Comparison of ENCODE assay signal across 23 cellular contexts in genomic region chr15:89095073-89095472, GRCh38. TPM values are rescaled to one million over a fixed set of nuclear protein-coding genes. Genes with fewer than 3 reads are reported as not detected.
A peak's percentile ranks its signal among the peaks of the same experiment; 100 is the strongest.
DNase-seq lines count a peak whose midpoint lies in the region; ATAC-seq lines count a peak whose summit lies in the region.
"Had no signal": no experiment of that assay in that cellular context is flagged by ENCODE, and none has a peak within 500 bp of the region (broad histone marks: within the 10 kb centered on the region; RNA-seq: fewer than 3 reads in every experiment).

No MANE protein-coding gene starts in this region.

- no peak for ATAC-seq in GM21737 (IDR thresholded peaks at IDR 0.05; ENCODE audit: unreplicated experiment)
- ATAC-seq: activated T-cell treated with anti-CD3 and anti-CD28 coated beads, Interleukin-2, amount 50 U/mL, for 4 hours; WTC11 had no signal

- intact Hi-C loops in dendritic cell treated with granulocyte-macrophage colony-stimulating factor and Interleukin-4, amounts not matched to agents 40 ng/mL and 50 ng/mL, for 4 days (cut with micrococcal nuclease) = loop anchor here (2.0 kb wide), 1 partner anchor 26 kb away; no protein-coding TSS in a partner anchor

- peak overlapping the region; percentile 98 for H3K27ac Mint-ChIP-seq in dendritic cell treated with granulocyte-macrophage colony-stimulating factor and Interleukin-4, amounts not matched to agents 40 ng/mL and 50 ng/mL, for 4 days
- H3K27ac Mint-ChIP-seq: activated naive CD4-positive, alpha-beta T cell treated with anti-CD3 and anti-CD28 coated beads, Interleukin-2, amount 10 ng/mL, durations not matched to agents 7 days and 5 days; endodermal cell; memory B cell; T-helper 1 cell treated with Interleukin-12 subunit alpha and Interleukin-12 subunit beta and Interleukin-4 antibody, amounts not matched to agents 30 μg/mL and 1 μg/mL, for 36 hours; WTC11 had no signal

- H3K27me3 Mint-ChIP-seq in dendritic cell treated with granulocyte-macrophage colony-stimulating factor and Interleukin-4, amounts not matched to agents 40 ng/mL and 50 ng/mL, for 4 days = no peaks in the 10 kb centered on the region
- H3K27me3 Mint-ChIP-seq: activated naive CD4-positive, alpha-beta T cell treated with anti-CD3 and anti-CD28 coated beads, Interleukin-2, amount 10 ng/mL, durations not matched to agents 7 days and 5 days; memory B cell had no signal

- H3K27ac ChIP-seq in substantia nigra (ENCODE audit: low read depth, low read length, poor library complexity, severe bottlenecking) = peak overlapping the region; percentile 14

- no peak overlapping the region for H3K4me3 Mint-ChIP-seq in dendritic cell treated with granulocyte-macrophage colony-stimulating factor and Interleukin-4, amounts not matched to agents 40 ng/mL and 50 ng/mL, for 4 days
- H3K4me3 Mint-ChIP-seq: activated naive CD4-positive, alpha-beta T cell treated with anti-CD3 and anti-CD28 coated beads, Interleukin-2, amount 10 ng/mL, durations not matched to agents 7 days and 5 days; activated T-cell treated with anti-CD3 and anti-CD28 coated beads, Interleukin-2, amount 50 U/mL, for 4 hours; endodermal cell; memory B cell; nephron progenitor cell; T-helper 1 cell treated with Interleukin-12 subunit alpha and Interleukin-12 subunit beta and Interleukin-4 antibody, amounts not matched to agents 30 μg/mL and 1 μg/mL, for 36 hours; WTC11 had no signal

- no peaks in the 10 kb centered on the region for H3K9me3 Mint-ChIP-seq in dendritic cell treated with granulocyte-macrophage colony-stimulating factor and Interleukin-4, amounts not matched to agents 40 ng/mL and 50 ng/mL, for 4 days
- H3K9me3 Mint-ChIP-seq: activated naive CD4-positive, alpha-beta T cell treated with anti-CD3 and anti-CD28 coated beads, Interleukin-2, amount 10 ng/mL, durations not matched to agents 7 days and 5 days; activated T-cell treated with anti-CD3 and anti-CD28 coated beads, Interleukin-2, amount 50 U/mL, for 4 hours; endodermal cell; memory B cell; nephron progenitor cell; T-helper 1 cell treated with Interleukin-12 subunit alpha and Interleukin-12 subunit beta and Interleukin-4 antibody, amounts not matched to agents 30 μg/mL and 1 μg/mL, for 36 hours; WTC11 had no signal

- DNase-seq in GF-D8 (lab: John Stamatoyannopoulos, UW) (peak; percentile 35), MV-4-11 (lab: John Stamatoyannopoulos, UW) (peak; percentile 51), substantia nigra (lab: John Stamatoyannopoulos, UW) (no peak), mesenteric fat pad (ENCODE audit: low spot score) (no peak), nucleus accumbens (lab: John Stamatoyannopoulos, UW) (no peak)
- DNase-seq: activated naive CD4-positive, alpha-beta T cell treated with anti-CD3 and anti-CD28 coated beads, Interleukin-2, amount 10 ng/mL, durations not matched to agents 7 days and 5 days; activated T-cell treated with anti-CD3 and anti-CD28 coated beads, Interleukin-2, amount 50 U/mL, for 4 hours; AML-193; EL; endodermal cell; KG1; NCI-H1105; NCI-H2107; NCI-H524; nephron progenitor cell; SHP77 treated with DMSO at 0.1 percent for 48 hours; stimulated activated CD4-positive, alpha-beta T cell treated with anti-CD3 and anti-CD28 coated beads, Interleukin-12 subunit alpha, Interleukin-12 subunit beta, amount 100 ng/mL, for 4 hours; stimulated activated CD8-positive, alpha-beta memory T cell treated with anti-CD3 and anti-CD28 coated beads, Interleukin-4, amount 100 ng/mL, for 48 hours had no signal

- H3K36me3 Mint-ChIP-seq in dendritic cell treated with granulocyte-macrophage colony-stimulating factor and Interleukin-4, amounts not matched to agents 40 ng/mL and 50 ng/mL, for 4 days (ENCODE audit: low read depth) = peaks cover 34% of the 10 kb centered on the region
- H3K36me3 Mint-ChIP-seq: WTC11 had no signal

- peaks cover 69% of the 10 kb centered on the region for H3K4me1 Mint-ChIP-seq in dendritic cell treated with granulocyte-macrophage colony-stimulating factor and Interleukin-4, amounts not matched to agents 40 ng/mL and 50 ng/mL, for 4 days (ENCODE audit: low read depth)

RNA-seq across cellular contexts. Expression of gene ABHD2, which starts 6.8 kb away (rescaled TPM):
- 101 TPM for total RNA-seq in mesenteric fat pad

Comparison
In these comparisons a context has a peak if more than half of its experiments do, and no peak if none do; other contexts are left out.
1. DNase-seq: peak in GF-D8 (single experiment) and MV-4-11 (single experiment); none in substantia nigra (0 of 49), mesenteric fat pad (single experiment) and nucleus accumbens (0 of 56).